ENCODE assay signal across 1 cellular context in genomic region chr16:23640669-23640958, GRCh38.
TF ChIP-seq lines count a peak whose summit lies in the region.

No MANE protein-coding gene starts in this region.

TF ChIP-seq in HEK293, 187 proteins besides CTCF, POLR2A, EP300 and RAD21 (continued from another document):
- peak; percentile 2; the same call in 1 of the 2 replicates for TF ChIP-seq PRDM10 (tag by site-specific recombination; IDR thresholded peaks at IDR 0.05)
- TF ChIP-seq HOXC10 (CRISPR knock-in tag; IDR thresholded peaks at IDR 0.05) = no peak
- peak; percentile 30; the same call in 1 of the 2 replicates for TF ChIP-seq EGR2 (tag by site-specific recombination; IDR thresholded peaks at IDR 0.05; ENCODE audit: low read depth)
- TF ChIP-seq ZNF174 (tag by site-specific recombination; IDR thresholded peaks at IDR 0.05) = no peak
- no peak for TF ChIP-seq ZNF518A (tag by site-specific recombination; conservative IDR thresholded peaks at IDR 0.05; ENCODE audit: low read depth)
- no peak for TF ChIP-seq PATZ1 (tag by site-specific recombination; IDR thresholded peaks at IDR 0.05)
- TF ChIP-seq KLF17 (tag by site-specific recombination; IDR thresholded peaks at IDR 0.05) = no peak
- no peak for TF ChIP-seq TCF7L2 (IDR thresholded peaks at IDR 0.05; ENCODE audit: borderline replicate concordance, low read depth, low read length)
- peak; percentile 36; the same call in 1 of the 2 replicates for TF ChIP-seq ZFHX2 (tag by site-specific recombination; conservative IDR thresholded peaks at IDR 0.05)
- TF ChIP-seq ZNF239 (tag by site-specific recombination; IDR thresholded peaks at IDR 0.05) = no peak
